8 cellular contexts compared by ENCODE assay signal in the genomic region with DNA sequence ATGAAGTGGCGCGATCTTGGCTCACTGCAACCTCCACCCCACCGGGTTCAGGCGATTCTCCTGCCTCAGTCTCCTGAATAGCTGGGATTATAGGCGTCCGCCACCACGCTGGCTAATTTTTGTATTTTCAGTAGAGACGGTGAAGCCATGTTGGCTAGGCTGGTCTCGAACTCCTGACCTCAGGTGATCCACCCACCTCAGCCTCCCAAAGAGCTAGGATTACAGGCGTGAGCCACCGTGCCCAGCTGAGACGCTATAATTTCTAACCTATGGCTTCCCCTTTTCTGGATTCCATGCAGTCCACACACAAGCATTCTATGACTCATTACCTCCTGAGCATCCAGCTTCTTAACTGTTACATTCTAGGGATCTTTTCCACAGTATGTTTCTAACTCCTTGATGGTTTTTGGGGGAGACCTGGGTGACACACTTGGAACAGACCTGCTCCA. TPM values are rescaled to one million over a fixed set of nuclear protein-coding genes. Genes with fewer than 3 reads are reported as not detected.
DNase-seq lines count a peak whose midpoint lies in the region; ATAC-seq lines count a peak whose summit lies in the region.

No MANE protein-coding gene starts in this region.

- ATAC-seq in GM19351 (IDR thresholded peaks at IDR 0.05; ENCODE audit: unreplicated experiment) = no peak

- H3K4me1 ChIP-seq in neuronal stem cell (ENCODE audit: control insufficient read depth in 2 of 2, insufficient read depth in 1 of 2, low read depth in 1 of 2, low read length in 2 of 2) = peaks cover 8 to 26% of the 10 kb centered on the region in 2 donors

- H3K4ac ChIP-seq in neuronal stem cell (ENCODE audit: low read length) = no peak overlapping the region

- H3K4me3 ChIP-seq in neuronal stem cell (ENCODE audit: low read length in 2 of 2) = no peak overlapping the region

- no peak overlapping the region for H2AFZ ChIP-seq in neuronal stem cell (ENCODE audit: low read length)

- peaks cover 2% of the 10 kb centered on the region for H3K79me1 ChIP-seq in neuronal stem cell (ENCODE audit: low read depth, low read length)

- H3K9me3 ChIP-seq in neuronal stem cell (replicated peaks in 1 of 2; ENCODE audit: control insufficient read depth in 2 of 2, insufficient read depth in 1 of 2, low read depth in 1 of 2, low read length in 2 of 2) = no peaks in the 10 kb centered on the region

- H4K91ac ChIP-seq in neuronal stem cell (ENCODE audit: low read depth, low read length, poor library complexity) = peak overlapping the region; percentile 16

- H3K9ac ChIP-seq in neuronal stem cell (ENCODE audit: low read depth, low read length, poor library complexity) = no peak overlapping the region

- no peaks in the 10 kb centered on the region for H3K27me3 ChIP-seq in neuronal stem cell (ENCODE audit: control insufficient read depth in 3 of 3, insufficient read depth in 3 of 3, low read depth in 1 of 3, low read length in 3 of 3)

- H2BK15ac ChIP-seq in neuronal stem cell (ENCODE audit: low read length) = no peak overlapping the region

- H3K14ac ChIP-seq in neuronal stem cell (ENCODE audit: low read length) = no peak overlapping the region

- no peak overlapping the region for H3K23ac ChIP-seq in neuronal stem cell (ENCODE audit: low read depth, low read length, poor library complexity)

- H2BK120ac ChIP-seq in neuronal stem cell (ENCODE audit: low read depth, low read length) = no peak overlapping the region

- H3K4me2 ChIP-seq in neuronal stem cell (ENCODE audit: insufficient read depth, low read length, poor library complexity, severe bottlenecking) = no peak overlapping the region

- no CpG with 5 or more reads among the region's 12 CpGs for WGBS in neuronal stem cell (ENCODE audit: extremely low coverage in 2 of 2, insufficient read length in 2 of 2, insufficient replicate concordance in 1 of 2), 2 donors

- peak; percentile 52 for DNase-seq in ELF-1 (ENCODE audit: low read depth, low spot score)
- DNase-seq in NCI-H226 = peak; percentile 94
- peak; percentile 52 for DNase-seq in dedifferentiated amniotic fluid mesenchymal stem cell (ENCODE audit: extremely low spot score)
- no peak for DNase-seq in neuronal stem cell (ENCODE audit: low spot score)
- no peak for DNase-seq in SHP77 (lab: John Stamatoyannopoulos, UW)
- no peak for DNase-seq in activated CD4-positive, alpha-beta T cell treated with anti-CD3 and anti-CD28 coated beads for 48 hours
- DNase-seq in NCI-H2196 treated with DMSO at 0.1 percent for 48 hours (lab: John Stamatoyannopoulos, UW; ENCODE audit: unreplicated experiment) = no peak

- no peak overlapping the region for H2BK12ac ChIP-seq in neuronal stem cell (ENCODE audit: low read length)

- H3K36me3 ChIP-seq in neuronal stem cell (replicated peaks in 1 of 2; ENCODE audit: control insufficient read depth in 2 of 2, insufficient read depth in 2 of 2, low read length in 2 of 2) = peaks cover 10 to 27% of the 10 kb centered on the region in 2 donors

- H3K27ac ChIP-seq in neuronal stem cell (replicated peaks; ENCODE audit: low read length) = peak overlapping the region; percentile 92

- H3K18ac ChIP-seq in neuronal stem cell (ENCODE audit: low read length) = no peak overlapping the region

- no peak overlapping the region for H2AK5ac ChIP-seq in neuronal stem cell (ENCODE audit: low read depth, low read length)

- H4K8ac ChIP-seq in neuronal stem cell (ENCODE audit: low read depth, low read length) = no peak overlapping the region

- no peak overlapping the region for H2BK5ac ChIP-seq in neuronal stem cell (ENCODE audit: low read length)

RNA-seq across cellular contexts. Expression of a gene that starts 11.9 kb away (rescaled TPM):
- polyA plus RNA-seq in neuronal stem cell (2013, experiment 1 of 2) = 41.2 TPM
- 37.1 TPM for polyA plus RNA-seq in neuronal stem cell (2013, experiment 2 of 2)

RNA-seq across cellular contexts. Expression of a gene that starts 53.6 kb away (rescaled TPM):
- polyA plus RNA-seq in neuronal stem cell (2013, experiment 1 of 2) = 1,798 TPM
- polyA plus RNA-seq in neuronal stem cell (2013, experiment 2 of 2) = 1,767 TPM

Comparison
In these comparisons a context has a peak if more than half of its experiments do, and no peak if none do; other contexts are left out.
1. DNase-seq: peak in ELF-1 (single experiment), NCI-H226 (single experiment) and dedifferentiated amniotic fluid mesenchymal stem cell (single experiment); none in neuronal stem cell (single experiment), SHP77 (0 of 2), activated CD4-positive, alpha-beta T cell treated with anti-CD3 and anti-CD28 coated beads for 48 hours (single experiment) and NCI-H2196 treated with DMSO at 0.1 percent for 48 hours (single experiment).